ENCODE assay signal across 29 cellular contexts in genomic region chr2:156986339-156986988, GRCh38.
DNase-seq lines count a peak whose midpoint lies in the region; ATAC-seq and TF ChIP-seq lines count a peak whose summit lies in the region.
"Had no signal": no experiment of that assay in that cellular context is flagged by ENCODE, and none has a peak within 500 bp of the region (broad histone marks: within the 10 kb centered on the region; RNA-seq: fewer than 3 reads in every experiment).

No MANE protein-coding gene starts in this region.

- peak; percentile 84 for ATAC-seq in PC-3
- ATAC-seq in left colon, result peak; percentile 70
- ATAC-seq: activated CD4-positive, CD25-positive, alpha-beta regulatory T cell treated with anti-CD3 and anti-CD28 coated beads, Interleukin-2, amount 50 U/mL, for 24 hours; sciatic nerve; T-helper 17 cell had no signal

- H3K9me2 ChIP-seq in PC-3 (replicated peaks; ENCODE audit: low read length), result no peaks in the 10 kb centered on the region

- H3K36me3 ChIP-seq in H7 (replicated peaks; ENCODE audit: control insufficient read depth, insufficient read depth, low read length), result no peaks in the 10 kb centered on the region
- H3K36me3 ChIP-seq in PC-3 (ENCODE audit: low read depth, low read length), result no peaks in the 10 kb centered on the region
- H3K36me3 ChIP-seq: prostate gland, stomach, thyroid gland, uterus had no signal

- TF ChIP-seq CTCF in C4-2B (conservative IDR thresholded peaks at IDR 0.05), result 0 out of 2 replicates have a peak, but pooled peaks have one; percentile 2
- TF ChIP-seq CTCF in PC-3 (conservative IDR thresholded peaks at IDR 0.05; ENCODE audit: low read depth, low read length), result 0 out of 2 replicates have a peak, but pooled peaks have one; percentile 9

- H2AFZ ChIP-seq in PC-3 (ENCODE audit: low read length), result 0 out of 2 replicates have a peak overlapping the region, but pooled peaks have one; percentile 11
- H2AFZ ChIP-seq: PC-9 had no signal

- H3K27ac ChIP-seq in C4-2B (no peak overlapping the region), PC-3 (ENCODE audit: low read length) (no peak overlapping the region)
- H3K27ac ChIP-seq: PC-9, prostate gland, stomach, thyroid gland, uterus had no signal

- no peaks in the 10 kb centered on the region for H4K20me1 ChIP-seq in PC-3 (ENCODE audit: low read length)

- H3K9me3 ChIP-seq in PC-3 (ENCODE audit: low read length), result no peaks in the 10 kb centered on the region
- H3K9me3 ChIP-seq: prostate gland, stomach, thyroid gland, uterus had no signal

- no peak overlapping the region for H3K4me2 ChIP-seq in PC-3 (ENCODE audit: low read length)
- H3K4me2 ChIP-seq: PC-9 had no signal

- DNase-seq in H7 (peak; percentile 8), PC-3 (peak; percentile 7), left colon (peak in 1 of 2 donors; percentile 8), kidney tubule cell (ENCODE audit: low spot score) (no peak), NCI-H2227 (lab: John Stamatoyannopoulos, UW; ENCODE audit: unreplicated experiment) (no peak), NCI-H1930 (lab: John Stamatoyannopoulos, UW) (no peak)
- no peak for DNase-seq in activated CD4-positive, alpha-beta T cell treated with anti-CD3 and anti-CD28 coated beads, Interleukin-2, amount 50 U/mL, for 4 hours
- DNase-seq: activated CD4-positive, alpha-beta T cell treated with anti-CD3 and anti-CD28 coated beads, Interleukin-2, amount 50 U/mL, for 48 hours; activated naive CD4-positive, alpha-beta T cell treated with Interleukin-2 at 50 U/mL for 16 hours; caudate nucleus; CD4-positive, alpha-beta memory T cell; cortex of kidney; effector memory CD4-positive, alpha-beta T cell; islet precursor cell; Kasumi-1; naive B cell; NCI-H146; NCI-H510A; PC-9; stimulated activated CD4-positive, alpha-beta T cell treated with anti-CD3 and anti-CD28 coated beads, Interleukin-12 subunit alpha, Interleukin-12 subunit beta, amount 100 ng/mL, for 4 hours; stimulated activated CD4-positive, alpha-beta T cell treated with anti-CD3 and anti-CD28 coated beads, Interleukin-2, amount 100 ng/mL, for 48 hours; stomach; T-helper 17 cell; thyroid gland; uterus had no signal

- POLR2A ChIA-PET in PC-3 (lab: Charles Lee; ENCODE audit: unreplicated experiment), result no interaction called here

- H3K9ac ChIP-seq in PC-3 (ENCODE audit: low read length), result no peak overlapping the region

- no peaks in the 10 kb centered on the region; the same call in 1 of the 2 replicates for H3K4me1 ChIP-seq in PC-3 (ENCODE audit: insufficient read depth, low read length)
- H3K4me1 ChIP-seq: prostate gland, stomach, thyroid gland, uterus had no signal

- intact Hi-C loops in PC-3 (cut with micrococcal nuclease), result no loop called here
- intact Hi-C loops in left colon (cut with DNase I, micrococcal nuclease), result no loop called here

- BruUV-seq in PC-3 (replicated peaks; lab: Mats Ljungman, UMichigan), result no TSS peak

- no peaks in the 10 kb centered on the region for H3F3A ChIP-seq in PC-3 (ENCODE audit: low read length, unreplicated experiment)

- H3K79me2 ChIP-seq in PC-3 (ENCODE audit: low read length), result no peaks in the 10 kb centered on the region

- CTCF ChIA-PET in PC-3 (lab: Charles Lee), result no interaction called here

- H3K27me3 ChIP-seq in H7 (ENCODE audit: control insufficient read depth, insufficient read depth, low read length), result no peaks in the 10 kb centered on the region
- H3K27me3 ChIP-seq in PC-3 (ENCODE audit: low read length), result no peaks in the 10 kb centered on the region
- H3K27me3 ChIP-seq: stomach, thyroid gland, uterus had no signal

- H3K4me3 ChIP-seq in H7 (ENCODE audit: insufficient read depth, low read depth, low read length) (no peak overlapping the region), PC-3 (ENCODE audit: low read length) (no peak overlapping the region)
- H3K4me3 ChIP-seq: PC-9, prostate gland, stomach, thyroid gland, uterus had no signal

Comparison
In these comparisons a context has a peak if more than half of its experiments do, and no peak if none do; other contexts are left out.
1. DNase-seq: peak in H7 (single experiment) and PC-3 (single experiment); none in kidney tubule cell (single experiment), NCI-H2227 (single experiment), NCI-H1930 (0 of 2) and activated CD4-positive, alpha-beta T cell treated with anti-CD3 and anti-CD28 coated beads, Interleukin-2, amount 50 U/mL, for 4 hours (0 of 2).